Comparison of ENCODE assay signal across 19 cellular contexts in genomic region chr13:80137994-80138393, GRCh38.
"Had no signal": no experiment of that assay in that cellular context is flagged by ENCODE, and none has a peak within 500 bp of the region (broad histone marks: within the 10 kb centered on the region; RNA-seq: fewer than 3 reads in every experiment).

No MANE protein-coding gene starts in this region.

- H3K27me3 ChIP-seq: SJCRH30 had no signal

- H3K9me3 ChIP-seq: SJCRH30 had no signal

- H3K4me3 ChIP-seq: K562, SJCRH30 had no signal

- FAIRE-seq: HTR-8/SVneo, K562 had no signal

- H3K36me3 ChIP-seq: SJCRH30 had no signal

- H3K27ac ChIP-seq: HL-60, KMS-11, RWPE1, SJCRH30 had no signal

- DNase-seq: Kasumi-1, MM.1S, NCI-H1092 treated with DMSO at 0.1 percent for 48 hours, NCI-H1436, NCI-H1694, NCI-H187 treated with DMSO at 0.1 percent for 48 hours, NCI-H2029 treated with DMSO at 0.1 percent for 48 hours, NCI-H2107, NCI-H2227 treated with DMSO at 0.1 percent for 48 hours, NCI-H524, NCI-H69, NCI-H774, SHP77 treated with DMSO at 0.1 percent for 48 hours, SJCRH30 had no signal
